20 cellular contexts compared by ENCODE assay signal in genomic region chrX:29281078-29281742, GRCh38.
DNase-seq lines count a peak whose midpoint lies in the region; ATAC-seq and TF ChIP-seq lines count a peak whose summit lies in the region.
"Had no signal": no experiment of that assay in that cellular context is flagged by ENCODE, and none has a peak within 500 bp of the region (broad histone marks: within the 10 kb centered on the region; RNA-seq: fewer than 3 reads in every experiment).

No MANE protein-coding gene starts in this region.

- peaks cover 9% of the 10 kb centered on the region for H3K4me1 Mint-ChIP-seq in progenitor cell of endocrine pancreas (ENCODE audit: low read depth)
- no peaks in the 10 kb centered on the region for H3K4me1 Mint-ChIP-seq in MCF 10A (ENCODE audit: insufficient read depth, unreplicated experiment)
- H3K4me1 Mint-ChIP-seq: CD4-positive, alpha-beta memory T cell; GM23338 had no signal

- ATAC-seq in omental fat pad (ENCODE audit: low FRiP score), result no peak
- ATAC-seq in GM19395 (IDR thresholded peaks at IDR 0.05; ENCODE audit: unreplicated experiment), result no peak
- ATAC-seq: A549, GM12878, GM23338, HCT116 had no signal

- H3K4me3 ChIP-seq in liver (ENCODE audit: low read depth in 1 of 3, low read length in 3 of 3), result no peak overlapping the region
- H3K4me3 ChIP-seq: A549, GM12878, GM23338 had no signal

- peaks cover 3% of the 10 kb centered on the region for H3K36me3 Mint-ChIP-seq in progenitor cell of endocrine pancreas (ENCODE audit: insufficient read depth)
- H3K36me3 Mint-ChIP-seq in MCF 10A (ENCODE audit: insufficient read depth, unreplicated experiment), result no peaks in the 10 kb centered on the region
- H3K36me3 Mint-ChIP-seq: CD4-positive, alpha-beta memory T cell had no signal

- TF ChIP-seq CTCF in liver (IDR thresholded peaks at IDR 0.05; ENCODE audit: low read depth, low read length, missing input control) (no peak), progenitor cell of endocrine pancreas (IDR thresholded peaks at IDR 0.05; ENCODE audit: unreplicated experiment) (no peak), omental fat pad (IDR thresholded peaks at IDR 0.05) (no peak), MCF 10A (IDR thresholded peaks at IDR 0.05; ENCODE audit: unreplicated experiment) (no peak)

- WGBS in liver, result 30% methylated on average over 2 of the region's 2 CpGs

- H3K4me3 Mint-ChIP-seq in progenitor cell of endocrine pancreas (ENCODE audit: low read depth) (no peak overlapping the region), MCF 10A (ENCODE audit: unreplicated experiment) (no peak overlapping the region)
- H3K4me3 Mint-ChIP-seq: CD4-positive, alpha-beta memory T cell; GM23338; H9 had no signal

- H3K9me3 Mint-ChIP-seq in progenitor cell of endocrine pancreas (ENCODE audit: low read depth) (peaks cover 10% of the 10 kb centered on the region), MCF 10A (ENCODE audit: unreplicated experiment) (no peaks in the 10 kb centered on the region)
- H3K9me3 Mint-ChIP-seq: GM23338 had no signal

- H3K27me3 Mint-ChIP-seq in progenitor cell of endocrine pancreas (no peaks in the 10 kb centered on the region), MCF 10A (ENCODE audit: insufficient read depth, unreplicated experiment) (peaks cover 10% of the 10 kb centered on the region)
- H3K27me3 Mint-ChIP-seq: CD4-positive, alpha-beta memory T cell had no signal

- POLR2A ChIA-PET in MCF 10A (lab: Yijun Ruan, JAX), result no interaction called here

- H3K27ac Mint-ChIP-seq in progenitor cell of endocrine pancreas, result peak overlapping the region; percentile 16
- no peak overlapping the region for H3K27ac Mint-ChIP-seq in MCF 10A (ENCODE audit: low read depth, unreplicated experiment)
- H3K27ac Mint-ChIP-seq: CD4-positive, alpha-beta memory T cell; GM23338; H9 had no signal

- DNase-seq in HuH-7 (ENCODE audit: low spot score), result peak; percentile 3
- peak; percentile 4 for DNase-seq in fibroblast of gingiva (ENCODE audit: low read depth)
- DNase-seq in progenitor cell of endocrine pancreas (ENCODE audit: low spot score, unreplicated experiment), result no peak
- DNase-seq in omental fat pad (ENCODE audit: low spot score), result no peak
- no peak for DNase-seq in MCF 10A (ENCODE audit: unreplicated experiment)
- DNase-seq: 8988T; ACHN; AML-193; C1 segment of cervical spinal cord; CD4-positive, alpha-beta memory T cell; COR-L47; DMS153; DND-41; H9 had no signal

- peak overlapping the region; percentile 49 to 85 for H3K27ac ChIP-seq in liver (ENCODE audit: low read depth in 1 of 2, low read length in 2 of 2)
- H3K27ac ChIP-seq: A549 had no signal

- peaks cover 0 to 19% (median 13%) of the 10 kb centered on the region in 4 donors for H3K4me1 ChIP-seq in liver (ENCODE audit: control insufficient read depth in 4 of 4, insufficient read depth in 4 of 4, low read length in 3 of 4)
- H3K4me1 ChIP-seq: A549 had no signal

- intact Hi-C loops in MCF 10A (cut with micrococcal nuclease), result no loop called here

- no TSS peak for BruUV-seq in MCF 10A (replicated peaks; lab: Mats Ljungman, UMichigan)

- CTCF ChIA-PET in MCF 10A (lab: Yijun Ruan, JAX), result interaction anchor here (0.7 kb wide), 1 partner anchor 187 kb away, joined by 3 read pairs; no protein-coding TSS in a partner anchor

- no peaks in the 10 kb centered on the region for H3K36me3 ChIP-seq in liver (ENCODE audit: control insufficient read depth in 4 of 4, insufficient read depth in 3 of 4, low read depth in 1 of 4, low read length in 3 of 4)

- H3K9ac ChIP-seq in liver (ENCODE audit: low read depth in 1 of 2, low read length in 2 of 2), result no peak overlapping the region

- H3K9me3 ChIP-seq in liver (ENCODE audit: control insufficient read depth in 4 of 4, low read length in 3 of 4), result peaks cover 0 to 2% (median 0%) of the 10 kb centered on the region in 4 donors
- H3K9me3 ChIP-seq: A549 had no signal

- no peaks in the 10 kb centered on the region for H3K27me3 ChIP-seq in liver (ENCODE audit: control insufficient read depth in 4 of 4, insufficient read depth in 4 of 4, low read length in 3 of 4)

- TF ChIP-seq RAD21 in liver (IDR thresholded peaks at IDR 0.05), result peak; percentile 7 to 32

TF ChIP-seq in liver, 16 proteins besides CTCF, POLR2A, EP300 and RAD21:
- no peak for TF ChIP-seq MAX (IDR thresholded peaks at IDR 0.05)
- TF ChIP-seq FOXA1 (IDR thresholded peaks at IDR 0.05), result peak; percentile 41
- peak; percentile 63 for TF ChIP-seq SP1 (IDR thresholded peaks at IDR 0.05)
- TF ChIP-seq TAF1 (conservative IDR thresholded peaks at IDR 0.05), result no peak
- TF ChIP-seq, protein P1, sequence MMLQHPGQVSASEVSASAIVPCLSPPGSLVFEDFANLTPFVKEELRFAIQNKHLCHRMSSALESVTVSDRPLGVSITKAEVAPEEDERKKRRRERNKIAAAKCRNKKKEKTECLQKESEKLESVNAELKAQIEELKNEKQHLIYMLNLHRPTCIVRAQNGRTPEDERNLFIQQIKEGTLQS (IDR thresholded peaks at IDR 0.05), result peak; percentile 92
- peak; percentile 64 for TF ChIP-seq YY1 (IDR thresholded peaks at IDR 0.05)
- peak; percentile 79 to 90 for TF ChIP-seq HNF4A (conservative IDR thresholded peaks at IDR 0.05)
- peak; percentile 10 for TF ChIP-seq NR2F2 (IDR thresholded peaks at IDR 0.05)
- TF ChIP-seq JUND (IDR thresholded peaks at IDR 0.05), result peak; percentile 87 to 99
- peak; percentile 38 for TF ChIP-seq FOXA2 (IDR thresholded peaks at IDR 0.05)
- TF ChIP-seq GABPA (IDR thresholded peaks at IDR 0.05 in 1 of 2, conservative IDR thresholded peaks at IDR 0.05 in 1 of 2), result no peak
- TF ChIP-seq, protein P2, sequence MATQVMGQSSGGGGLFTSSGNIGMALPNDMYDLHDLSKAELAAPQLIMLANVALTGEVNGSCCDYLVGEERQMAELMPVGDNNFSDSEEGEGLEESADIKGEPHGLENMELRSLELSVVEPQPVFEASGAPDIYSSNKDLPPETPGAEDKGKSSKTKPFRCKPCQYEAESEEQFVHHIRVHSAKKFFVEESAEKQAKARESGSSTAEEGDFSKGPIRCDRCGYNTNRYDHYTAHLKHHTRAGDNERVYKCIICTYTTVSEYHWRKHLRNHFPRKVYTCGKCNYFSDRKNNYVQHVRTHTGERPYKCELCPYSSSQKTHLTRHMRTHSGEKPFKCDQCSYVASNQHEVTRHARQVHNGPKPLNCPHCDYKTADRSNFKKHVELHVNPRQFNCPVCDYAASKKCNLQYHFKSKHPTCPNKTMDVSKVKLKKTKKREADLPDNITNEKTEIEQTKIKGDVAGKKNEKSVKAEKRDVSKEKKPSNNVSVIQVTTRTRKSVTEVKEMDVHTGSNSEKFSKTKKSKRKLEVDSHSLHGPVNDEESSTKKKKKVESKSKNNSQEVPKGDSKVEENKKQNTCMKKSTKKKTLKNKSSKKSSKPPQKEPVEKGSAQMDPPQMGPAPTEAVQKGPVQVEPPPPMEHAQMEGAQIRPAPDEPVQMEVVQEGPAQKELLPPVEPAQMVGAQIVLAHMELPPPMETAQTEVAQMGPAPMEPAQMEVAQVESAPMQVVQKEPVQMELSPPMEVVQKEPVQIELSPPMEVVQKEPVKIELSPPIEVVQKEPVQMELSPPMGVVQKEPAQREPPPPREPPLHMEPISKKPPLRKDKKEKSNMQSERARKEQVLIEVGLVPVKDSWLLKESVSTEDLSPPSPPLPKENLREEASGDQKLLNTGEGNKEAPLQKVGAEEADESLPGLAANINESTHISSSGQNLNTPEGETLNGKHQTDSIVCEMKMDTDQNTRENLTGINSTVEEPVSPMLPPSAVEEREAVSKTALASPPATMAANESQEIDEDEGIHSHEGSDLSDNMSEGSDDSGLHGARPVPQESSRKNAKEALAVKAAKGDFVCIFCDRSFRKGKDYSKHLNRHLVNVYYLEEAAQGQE (IDR thresholded peaks at IDR 0.05), result no peak
- TF ChIP-seq, protein P3, sequence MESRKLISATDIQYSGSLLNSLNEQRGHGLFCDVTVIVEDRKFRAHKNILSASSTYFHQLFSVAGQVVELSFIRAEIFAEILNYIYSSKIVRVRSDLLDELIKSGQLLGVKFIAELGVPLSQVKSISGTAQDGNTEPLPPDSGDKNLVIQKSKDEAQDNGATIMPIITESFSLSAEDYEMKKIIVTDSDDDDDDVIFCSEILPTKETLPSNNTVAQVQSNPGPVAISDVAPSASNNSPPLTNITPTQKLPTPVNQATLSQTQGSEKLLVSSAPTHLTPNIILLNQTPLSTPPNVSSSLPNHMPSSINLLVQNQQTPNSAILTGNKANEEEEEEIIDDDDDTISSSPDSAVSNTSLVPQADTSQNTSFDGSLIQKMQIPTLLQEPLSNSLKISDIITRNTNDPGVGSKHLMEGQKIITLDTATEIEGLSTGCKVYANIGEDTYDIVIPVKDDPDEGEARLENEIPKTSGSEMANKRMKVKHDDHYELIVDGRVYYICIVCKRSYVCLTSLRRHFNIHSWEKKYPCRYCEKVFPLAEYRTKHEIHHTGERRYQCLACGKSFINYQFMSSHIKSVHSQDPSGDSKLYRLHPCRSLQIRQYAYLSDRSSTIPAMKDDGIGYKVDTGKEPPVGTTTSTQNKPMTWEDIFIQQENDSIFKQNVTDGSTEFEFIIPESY (IDR thresholded peaks at IDR 0.05), result no peak
- TF ChIP-seq RXRA (IDR thresholded peaks at IDR 0.05), result peak; percentile 59 to 68
- peak; percentile 56 for TF ChIP-seq HNF4G (IDR thresholded peaks at IDR 0.05)
- no peak for TF ChIP-seq EGR1 (IDR thresholded peaks at IDR 0.05; ENCODE audit: low read depth in 2 of 2)

Comparison
In these comparisons a context has a peak if more than half of its experiments do, and no peak if none do; other contexts are left out.
1. DNase-seq: peak in HuH-7 (single experiment) and fibroblast of gingiva (single experiment); none in progenitor cell of endocrine pancreas (single experiment), omental fat pad (single experiment) and MCF 10A (single experiment).